ENCODE assay signal across 1 cellular context in the genomic region with DNA sequence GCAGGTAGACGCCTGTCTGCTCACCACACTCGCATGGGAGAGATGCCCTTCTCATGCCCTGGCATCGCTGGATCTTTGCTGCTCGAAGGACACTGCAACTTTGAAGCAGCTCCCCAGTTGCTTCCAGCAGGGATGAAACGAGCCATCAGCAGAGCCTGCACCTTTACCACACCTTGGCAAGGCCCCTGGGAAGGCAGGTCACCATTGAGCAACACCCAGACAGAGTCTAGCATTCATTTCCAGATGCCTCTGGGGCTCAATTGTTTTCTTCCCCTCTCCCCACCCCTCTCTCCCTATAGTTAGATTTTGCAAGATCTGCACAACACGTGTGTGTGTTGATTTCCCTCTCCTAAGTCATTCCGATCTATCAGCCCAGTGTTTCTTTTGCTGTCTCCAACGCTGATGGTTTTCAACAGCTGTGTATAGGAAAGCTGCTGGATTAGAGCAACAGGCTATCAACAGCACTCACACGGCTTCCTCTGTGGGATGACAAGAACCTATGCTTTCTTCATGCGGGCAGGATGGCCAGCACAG.
TF ChIP-seq lines count a peak whose summit lies in the region.

No MANE protein-coding gene starts in this region.

TF ChIP-seq in IMR-90, 13 proteins besides CTCF, POLR2A, EP300 and RAD21:
- TF ChIP-seq, protein P1, sequence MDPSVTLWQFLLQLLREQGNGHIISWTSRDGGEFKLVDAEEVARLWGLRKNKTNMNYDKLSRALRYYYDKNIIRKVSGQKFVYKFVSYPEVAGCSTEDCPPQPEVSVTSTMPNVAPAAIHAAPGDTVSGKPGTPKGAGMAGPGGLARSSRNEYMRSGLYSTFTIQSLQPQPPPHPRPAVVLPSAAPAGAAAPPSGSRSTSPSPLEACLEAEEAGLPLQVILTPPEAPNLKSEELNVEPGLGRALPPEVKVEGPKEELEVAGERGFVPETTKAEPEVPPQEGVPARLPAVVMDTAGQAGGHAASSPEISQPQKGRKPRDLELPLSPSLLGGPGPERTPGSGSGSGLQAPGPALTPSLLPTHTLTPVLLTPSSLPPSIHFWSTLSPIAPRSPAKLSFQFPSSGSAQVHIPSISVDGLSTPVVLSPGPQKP (IDR thresholded peaks at IDR 0.05; ENCODE audit: borderline replicate concordance, low read depth, low read length) = no peak
- no peak for TF ChIP-seq NFE2L2 (IDR thresholded peaks at IDR 0.05; ENCODE audit: low read depth, low read length)
- no peak for TF ChIP-seq MXI1 (IDR thresholded peaks at IDR 0.05; ENCODE audit: borderline replicate concordance, low read depth, low read length)
- TF ChIP-seq MAZ (IDR thresholded peaks at IDR 0.05; ENCODE audit: borderline replicate concordance, low read depth, low read length) = no peak
- TF ChIP-seq SMC3 (IDR thresholded peaks at IDR 0.05; ENCODE audit: low read depth, low read length) = no peak
- no peak for TF ChIP-seq MAFK (IDR thresholded peaks at IDR 0.05; ENCODE audit: low read depth, low read length)
- no peak for TF ChIP-seq RFX5 (IDR thresholded peaks at IDR 0.05; ENCODE audit: low read depth, low read length)
- TF ChIP-seq, protein P2, sequence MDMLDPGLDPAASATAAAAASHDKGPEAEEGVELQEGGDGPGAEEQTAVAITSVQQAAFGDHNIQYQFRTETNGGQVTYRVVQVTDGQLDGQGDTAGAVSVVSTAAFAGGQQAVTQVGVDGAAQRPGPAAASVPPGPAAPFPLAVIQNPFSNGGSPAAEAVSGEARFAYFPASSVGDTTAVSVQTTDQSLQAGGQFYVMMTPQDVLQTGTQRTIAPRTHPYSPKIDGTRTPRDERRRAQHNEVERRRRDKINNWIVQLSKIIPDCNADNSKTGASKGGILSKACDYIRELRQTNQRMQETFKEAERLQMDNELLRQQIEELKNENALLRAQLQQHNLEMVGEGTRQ (IDR thresholded peaks at IDR 0.05; ENCODE audit: low read depth, low read length) = no peak
- no peak for TF ChIP-seq FOS (IDR thresholded peaks at IDR 0.05; ENCODE audit: low read depth, low read length)
- no peak for TF ChIP-seq CHD1 (IDR thresholded peaks at IDR 0.05; ENCODE audit: low read depth, low read length)
- TF ChIP-seq CEBPB (IDR thresholded peaks at IDR 0.05; ENCODE audit: low read depth, low read length) = no peak
- no peak for TF ChIP-seq BHLHE40 (IDR thresholded peaks at IDR 0.05; ENCODE audit: low read depth, low read length)
- no peak for TF ChIP-seq RCOR1 (IDR thresholded peaks at IDR 0.05; ENCODE audit: insufficient replicate concordance, low read length)
